ENCODE assay signal across 26 cellular contexts in genomic region chr3:113273604-113274003, GRCh38.
"Had no signal": no experiment of that assay in that cellular context is flagged by ENCODE, and none has a peak within 500 bp of the region (broad histone marks: within the 10 kb centered on the region; RNA-seq: fewer than 3 reads in every experiment).

No MANE protein-coding gene starts in this region.

- H3K27me3 ChIP-seq: adrenal gland, ascending aorta, pancreas, right atrium auricular region, transverse colon, uterus had no signal

- ATAC-seq: activated CD8-positive, alpha-beta T cell treated with anti-CD3 and anti-CD28 coated beads, Interleukin-2, amount 10 ng/mL, durations not matched to agents 7 days and 5 days; naive thymus-derived CD4-positive, alpha-beta T cell; pancreas; psoas muscle; T-cell had no signal

- DNase-seq: activated CD4-positive, alpha-beta T cell treated with anti-CD3 and anti-CD28 coated beads, Interleukin-2, amount 50 U/mL, for 1 hour; activated CD4-positive, CD25-positive, alpha-beta regulatory T cell treated with anti-CD3 and anti-CD28 coated beads, Interleukin-2, amount 50 U/mL, for 72 hours; activated CD8-positive, alpha-beta T cell treated with anti-CD3 and anti-CD28 coated beads, Interleukin-2, amount 10 ng/mL, durations not matched to agents 7 days and 5 days; activated naive CD4-positive, alpha-beta T cell; activated T-cell treated with anti-CD3 and anti-CD28 coated beads, Interleukin-2, amount 50 U/mL, for 24 hours; adrenal gland; foreskin fibroblast; immature natural killer cell; kidney glomerular epithelial cell; left ventricle myocardium inferior; naive thymus-derived CD4-positive, alpha-beta T cell; pancreas; stimulated activated CD4-positive, alpha-beta T cell treated with anti-CD3 and anti-CD28 coated beads, Interleukin-1b, Interleukin-23, amount 100 ng/mL, for 48 hours; T-cell; transverse colon; WERI-Rb-1 had no signal

- H3K36me3 Mint-ChIP-seq: activated naive CD8-positive, alpha-beta T cell; immature natural killer cell; naive thymus-derived CD4-positive, alpha-beta T cell; T-cell had no signal

- H3K27ac ChIP-seq: adrenal gland, epithelial cell of prostate, left ventricle myocardium inferior, psoas muscle, right atrium auricular region had no signal

- H3K27ac Mint-ChIP-seq: activated CD8-positive, alpha-beta T cell treated with anti-CD3 and anti-CD28 coated beads, Interleukin-2, amount 10 ng/mL, durations not matched to agents 7 days and 5 days; activated naive CD8-positive, alpha-beta T cell; activated T-cell treated with anti-CD3 and anti-CD28 coated beads, Interleukin-2, amount 50 U/mL, for 24 hours; activated T-helper 2 cell treated with anti-CD3 and anti-CD28 coated beads, Interferon-gamma antibody, Interleukin-2, Interleukin-4, amounts not matched to agents 10 μg/mL and 5 μg/mL and 100 μg/mL, durations not matched to agents 14 hours and 24 hours and 36 hours; immature natural killer cell; naive thymus-derived CD4-positive, alpha-beta T cell; stimulated activated naive CD8-positive, alpha-beta T cell treated with anti-CD3 and anti-CD28 coated beads, Interleukin-15, Interleukin-2, amounts not matched to agents 100 ng/mL and 50 ng/mL, for 24 hours; T-cell; T-helper 2 cell treated with Interferon-gamma antibody and Interleukin-4, amounts not matched to agents 5 μg/mL and 100 μg/mL, for 36 hours had no signal

- H3K36me3 ChIP-seq: adrenal gland, pancreas, right atrium auricular region, transverse colon, uterus, WERI-Rb-1 had no signal

- H3K4me1 ChIP-seq: psoas muscle had no signal

- H3K4me3 Mint-ChIP-seq: activated CD8-positive, alpha-beta T cell treated with anti-CD3 and anti-CD28 coated beads, Interleukin-2, amount 10 ng/mL, durations not matched to agents 7 days and 5 days; activated naive CD8-positive, alpha-beta T cell; activated T-cell treated with anti-CD3 and anti-CD28 coated beads, Interleukin-2, amount 50 U/mL, for 24 hours; immature natural killer cell; naive thymus-derived CD4-positive, alpha-beta T cell; stimulated activated naive CD8-positive, alpha-beta T cell treated with anti-CD3 and anti-CD28 coated beads, Interleukin-15, Interleukin-2, amounts not matched to agents 100 ng/mL and 50 ng/mL, for 24 hours; T-cell; T-helper 2 cell treated with Interferon-gamma antibody and Interleukin-4, amounts not matched to agents 5 μg/mL and 100 μg/mL, for 36 hours had no signal

- H3K9me3 Mint-ChIP-seq: activated T-cell treated with anti-CD3 and anti-CD28 coated beads, Interleukin-2, amount 50 U/mL, for 24 hours; activated T-helper 2 cell treated with anti-CD3 and anti-CD28 coated beads, Interferon-gamma antibody, Interleukin-2, Interleukin-4, amounts not matched to agents 10 μg/mL and 5 μg/mL and 100 μg/mL, durations not matched to agents 14 hours and 24 hours and 36 hours; immature natural killer cell; naive thymus-derived CD4-positive, alpha-beta T cell; stimulated activated naive CD8-positive, alpha-beta T cell treated with anti-CD3 and anti-CD28 coated beads, Interleukin-15, Interleukin-2, amounts not matched to agents 100 ng/mL and 50 ng/mL, for 24 hours; T-cell; T-helper 2 cell treated with Interferon-gamma antibody and Interleukin-4, amounts not matched to agents 5 μg/mL and 100 μg/mL, for 36 hours had no signal

- H3K27me3 Mint-ChIP-seq: activated T-cell treated with anti-CD3 and anti-CD28 coated beads, Interleukin-2, amount 50 U/mL, for 24 hours had no signal

- H3K9me3 ChIP-seq: adrenal gland, ascending aorta, left ventricle myocardium inferior, pancreas, psoas muscle, right atrium auricular region, transverse colon, uterus had no signal

- H3K4me3 ChIP-seq: adrenal gland, ascending aorta, coronary artery, left ventricle myocardium inferior, pancreas, psoas muscle, right atrium auricular region, transverse colon, uterus had no signal
